In genomic region chr5:93285461-93285860, GRCh38 we compare ENCODE assay signal across 1 cellular context.
TF ChIP-seq lines count a peak whose summit lies in the region.

No MANE protein-coding gene starts in this region.

TF ChIP-seq in HepG2, 621 proteins besides CTCF, POLR2A, EP300 and RAD21 (continued from another document):
- TF ChIP-seq ZGPAT (CRISPR knock-in tag; IDR thresholded peaks at IDR 0.05), result no peak
- TF ChIP-seq MEIS2 (CRISPR knock-in tag; IDR thresholded peaks at IDR 0.05), result no peak
- TF ChIP-seq SRY (CRISPR knock-in tag; IDR thresholded peaks at IDR 0.05), result no peak
- TF ChIP-seq, protein P1, sequence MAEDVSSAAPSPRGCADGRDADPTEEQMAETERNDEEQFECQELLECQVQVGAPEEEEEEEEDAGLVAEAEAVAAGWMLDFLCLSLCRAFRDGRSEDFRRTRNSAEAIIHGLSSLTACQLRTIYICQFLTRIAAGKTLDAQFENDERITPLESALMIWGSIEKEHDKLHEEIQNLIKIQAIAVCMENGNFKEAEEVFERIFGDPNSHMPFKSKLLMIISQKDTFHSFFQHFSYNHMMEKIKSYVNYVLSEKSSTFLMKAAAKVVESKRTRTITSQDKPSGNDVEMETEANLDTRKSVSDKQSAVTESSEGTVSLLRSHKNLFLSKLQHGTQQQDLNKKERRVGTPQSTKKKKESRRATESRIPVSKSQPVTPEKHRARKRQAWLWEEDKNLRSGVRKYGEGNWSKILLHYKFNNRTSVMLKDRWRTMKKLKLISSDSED (CRISPR knock-in tag; IDR thresholded peaks at IDR 0.05), result no peak
- no peak for TF ChIP-seq ZZZ3 (CRISPR knock-in tag; IDR thresholded peaks at IDR 0.05; ENCODE audit: borderline replicate concordance)
- TF ChIP-seq MAFF (IDR thresholded peaks at IDR 0.05; ENCODE audit: low read depth, low read length), result peak; percentile 79
